ENCODE assay signal across 8 cellular contexts in genomic region chr22:32660292-32660691, GRCh38.
A peak's percentile ranks its signal among the peaks of the same experiment; 100 is the strongest.
DNase-seq lines count a peak whose midpoint lies in the region; ATAC-seq and FAIRE-seq lines count a peak whose summit lies in the region.

No MANE protein-coding gene starts in this region.

- peaks cover 3% of the 10 kb centered on the region for H3K4me1 Mint-ChIP-seq in activated naive CD8-positive, alpha-beta T cell treated with anti-CD3 and anti-CD28 coated beads, Interleukin-2, amount 10 ng/mL, durations not matched to agents 7 days and 5 days

- intact Hi-C loops in left ventricle myocardium superior (cut with micrococcal nuclease) = loop anchor here (5.0 to 10.0 kb wide), 2 partner anchors 135 to 327 kb away; no protein-coding TSS in a partner anchor
- intact Hi-C loops in sciatic nerve (cut with DNase I) = no loop called here

- peaks cover 9% of the 10 kb centered on the region for H3K27me3 Mint-ChIP-seq in activated naive CD8-positive, alpha-beta T cell treated with anti-CD3 and anti-CD28 coated beads, Interleukin-2, amount 10 ng/mL, durations not matched to agents 7 days and 5 days

- H3K36me3 Mint-ChIP-seq in activated naive CD8-positive, alpha-beta T cell treated with anti-CD3 and anti-CD28 coated beads, Interleukin-2, amount 10 ng/mL, durations not matched to agents 7 days and 5 days = no peaks in the 10 kb centered on the region

- no peak for ATAC-seq in activated naive CD8-positive, alpha-beta T cell treated with anti-CD3 and anti-CD28 coated beads, Interleukin-2, amount 10 ng/mL, durations not matched to agents 7 days and 5 days (ENCODE audit: low read depth)
- ATAC-seq in left ventricle myocardium superior (peak; percentile 77), sciatic nerve (peak; percentile 79), GM19023 (IDR thresholded peaks at IDR 0.05; ENCODE audit: unreplicated experiment) (no peak)

- H3K4me3 Mint-ChIP-seq in activated naive CD8-positive, alpha-beta T cell treated with anti-CD3 and anti-CD28 coated beads, Interleukin-2, amount 10 ng/mL, durations not matched to agents 7 days and 5 days = no peak overlapping the region

- no peak overlapping the region for H3K27ac Mint-ChIP-seq in activated naive CD8-positive, alpha-beta T cell treated with anti-CD3 and anti-CD28 coated beads, Interleukin-2, amount 10 ng/mL, durations not matched to agents 7 days and 5 days

- FAIRE-seq in HTR-8/SVneo (lab: Jason Lieb, UNC) = no peak

- H3K9me3 Mint-ChIP-seq in activated naive CD8-positive, alpha-beta T cell treated with anti-CD3 and anti-CD28 coated beads, Interleukin-2, amount 10 ng/mL, durations not matched to agents 7 days and 5 days = no peaks in the 10 kb centered on the region

- POLR2A ChIA-PET in activated naive CD8-positive, alpha-beta T cell treated with anti-CD3 and anti-CD28 coated beads, Interleukin-2, amount 10 ng/mL, durations not matched to agents 7 days and 5 days (lab: Charles Lee) = interaction anchor here (1.3 kb wide), 1 partner anchor 136 kb away, joined by 3 read pairs; no protein-coding TSS in a partner anchor

- DNase-seq in COLO829 (ENCODE audit: low spot score) = peak; percentile 92
- peak; percentile 67 for DNase-seq in HTR-8/SVneo (ENCODE audit: insufficient read length, low spot score)
- DNase-seq in SHP77 (lab: John Stamatoyannopoulos, UW) = peak; percentile 19 to 30
- DNase-seq in activated naive CD8-positive, alpha-beta T cell treated with anti-CD3 and anti-CD28 coated beads, Interleukin-2, amount 10 ng/mL, durations not matched to agents 7 days and 5 days = peak; percentile 61
- DNase-seq in left ventricle myocardium superior = peak; percentile 79
- peak; percentile 81 for DNase-seq in sciatic nerve (ENCODE audit: low spot score)
- no peak for DNase-seq in cortex of kidney (lab: John Stamatoyannopoulos, UW)

Comparison
In these comparisons a context has a peak if more than half of its experiments do, and no peak if none do; other contexts are left out.
1. ATAC-seq: peak in left ventricle myocardium superior (single experiment) and sciatic nerve (single experiment); none in activated naive CD8-positive, alpha-beta T cell treated with anti-CD3 and anti-CD28 coated beads, Interleukin-2, amount 10 ng/mL, durations not matched to agents 7 days and 5 days (single experiment) and GM19023 (single experiment).